Comparison of ENCODE assay signal across 29 cellular contexts in genomic region chr4:11525085-11525484, GRCh38.
DNase-seq lines count a peak whose midpoint lies in the region; ATAC-seq and TF ChIP-seq lines count a peak whose summit lies in the region.
"Had no signal": no experiment of that assay in that cellular context is flagged by ENCODE, and none has a peak within 500 bp of the region (broad histone marks: within the 10 kb centered on the region; RNA-seq: fewer than 3 reads in every experiment).

No MANE protein-coding gene starts in this region.

- H3K36me3 ChIP-seq in mammary epithelial cell (ENCODE audit: insufficient read depth, low read length) (no peaks in the 10 kb centered on the region), breast epithelium (no peaks in the 10 kb centered on the region)
- H3K36me3 ChIP-seq: BE2C, HAP-1 had no signal

- H3K9me3 ChIP-seq in mammary epithelial cell (replicated peaks; ENCODE audit: insufficient read depth, low read length) (no peaks in the 10 kb centered on the region), breast epithelium (peaks cover 0 to 1% of the 10 kb centered on the region in 2 donors)
- H3K9me3 ChIP-seq: BE2C, HAP-1 had no signal

- DNase-seq in mammary epithelial cell (peak; percentile 77), breast epithelium (ENCODE audit: low spot score in 2 of 2) (no peak), amniotic epithelial cell (ENCODE audit: low read depth) (peak; percentile 50), epithelial cell of prostate (ENCODE audit: low read depth, low spot score) (no peak), NCI-H1092 (lab: John Stamatoyannopoulos, UW) (no peak), substantia nigra (lab: John Stamatoyannopoulos, UW) (no peak), NCI-H345 treated with DMSO at 0.1 percent for 48 hours (lab: John Stamatoyannopoulos, UW; ENCODE audit: unreplicated experiment) (no peak)
- DNase-seq: 8988T; ACHN; BE2C; CD8-positive, alpha-beta memory T cell; DMS 273 treated with DMSO at 0.1 percent for 48 hours; DMS79; EL; GDM1; GOT3; KBM-7; MM.1S; NCI-H1048; NCI-H1436; NCI-H187; NCI-H2081 treated with DMSO at 0.1 percent for 48 hours; NCI-H446; NCI-H524 treated with DMSO at 0.1 percent for 48 hours; NCI-H774; PC-3; SHP77 had no signal

- no peaks in the 10 kb centered on the region for H3K27me3 ChIP-seq in mammary epithelial cell (ENCODE audit: insufficient read depth, low read length)
- no peaks in the 10 kb centered on the region for H3K27me3 ChIP-seq in breast epithelium
- H3K27me3 ChIP-seq: BE2C had no signal

- no peak overlapping the region for H3K4me3 ChIP-seq in mammary epithelial cell (replicated peaks in 1 of 3; ENCODE audit: insufficient read depth in 1 of 3, low read depth in 2 of 3, low read length in 3 of 3)
- H3K4me3 ChIP-seq in breast epithelium: no peak overlapping the region
- H3K4me3 ChIP-seq: HAP-1 had no signal

- H3K4me1 ChIP-seq in mammary epithelial cell (ENCODE audit: insufficient read depth, low read length): peaks cover 22% of the 10 kb centered on the region
- H3K4me1 ChIP-seq in breast epithelium: no peaks in the 10 kb centered on the region
- H3K4me1 ChIP-seq: BE2C, HAP-1 had no signal

- H3K4me2 ChIP-seq in mammary epithelial cell (ENCODE audit: insufficient read depth, low read depth, low read length): peak overlapping the region; percentile 60

- H2AFZ ChIP-seq in mammary epithelial cell (ENCODE audit: low read depth, low read length): peak overlapping the region; percentile 51

- no peak for ATAC-seq in HG02852 (IDR thresholded peaks at IDR 0.05; ENCODE audit: unreplicated experiment)
- ATAC-seq: PC-3 had no signal

- no peaks in the 10 kb centered on the region for H3K79me2 ChIP-seq in mammary epithelial cell (ENCODE audit: insufficient read depth, low read length)

- dilution Hi-C loops in mammary epithelial cell (cut with HindIII; ENCODE audit: low sequenced_read_pairs): no loop called here

- no peak for TF ChIP-seq CTCF in mammary epithelial cell (conservative IDR thresholded peaks at IDR 0.05 in 1 of 2, IDR thresholded peaks at IDR 0.05 in 1 of 2; ENCODE audit: extremely low read depth in 1 of 2, insufficient read depth in 1 of 2, low read depth in 1 of 2, low read length in 2 of 2)
- no peak for TF ChIP-seq CTCF in breast epithelium (IDR thresholded peaks at IDR 0.05)

- TF ChIP-seq POLR2A in breast epithelium (IDR thresholded peaks at IDR 0.05): no peak

- no peak overlapping the region for H3K9ac ChIP-seq in mammary epithelial cell (ENCODE audit: insufficient read depth, low read length)

- no peaks in the 10 kb centered on the region for H4K20me1 ChIP-seq in mammary epithelial cell (ENCODE audit: insufficient read depth, low read length)

- BruUV-seq in mammary epithelial cell (replicated peaks; lab: Mats Ljungman, UMichigan): no TSS peak

- in situ Hi-C loops in mammary epithelial cell (cut with MboI; ENCODE audit: low sequenced_read_pairs in 2 of 2): no loop called here

- H3K27ac ChIP-seq in mammary epithelial cell (ENCODE audit: insufficient read depth, low read depth, low read length): peak overlapping the region; percentile 58
- no peak overlapping the region for H3K27ac ChIP-seq in breast epithelium
- peak overlapping the region; percentile 43 for H3K27ac ChIP-seq in epithelial cell of prostate
- H3K27ac ChIP-seq in substantia nigra (ENCODE audit: low read depth, low read length, poor library complexity, severe bottlenecking): no peak overlapping the region

- WGBS in mammary epithelial cell (ENCODE audit: low coverage, missing lambda C conversion rate): 21% methylated on average over 1 of the region's 1 CpG

- intact Hi-C loops in mammary epithelial cell (cut with micrococcal nuclease) (no loop called here), breast epithelium (cut with DNase I; ENCODE audit: low total_unique reads) (no loop called here)

- CTCF ChIA-PET in mammary epithelial cell (lab: Charles Lee; ENCODE audit: low non-redundant PET): no interaction called here

Comparison
In these comparisons a context has a peak if more than half of its experiments do, and no peak if none do; other contexts are left out.
1. DNase-seq: peak in mammary epithelial cell (single experiment) and amniotic epithelial cell (single experiment); none in breast epithelium (0 of 2), epithelial cell of prostate (single experiment), NCI-H1092 (single experiment), substantia nigra (0 of 49) and NCI-H345 treated with DMSO at 0.1 percent for 48 hours (single experiment).
2. H3K27ac ChIP-seq: peak in mammary epithelial cell (single experiment) and epithelial cell of prostate (single experiment); none in breast epithelium (0 of 2) and substantia nigra (single experiment).